Comparison of ENCODE assay signal across 11 cellular contexts in genomic region chr10:91190388-91190870, GRCh38. TPM values are rescaled to one million over a fixed set of nuclear protein-coding genes. Genes with fewer than 3 reads are reported as not detected.
DNase-seq lines count a peak whose midpoint lies in the region; FAIRE-seq and TF ChIP-seq lines count a peak whose summit lies in the region.
"Had no signal": no experiment of that assay in that cellular context is flagged by ENCODE, and none has a peak within 500 bp of the region (broad histone marks: within the 10 kb centered on the region; RNA-seq: fewer than 3 reads in every experiment).

No MANE protein-coding gene starts in this region.

- no peaks in the 10 kb centered on the region for H4K20me1 ChIP-seq in mammary epithelial cell (ENCODE audit: insufficient read depth, low read length)

- no peak overlapping the region for H2AFZ ChIP-seq in ACC112 (ENCODE audit: low read length, unreplicated experiment)
- no peak overlapping the region for H2AFZ ChIP-seq in mammary epithelial cell (ENCODE audit: low read depth, low read length)

- no peak for TF ChIP-seq POLR2A in GM12891 (IDR thresholded peaks at IDR 0.05; ENCODE audit: low read depth, low read length)

- H3K4me2 ChIP-seq in mammary epithelial cell (ENCODE audit: insufficient read depth, low read depth, low read length), result no peak overlapping the region
- H3K4me2 ChIP-seq: smooth muscle cell had no signal

- BruUV-seq in mammary epithelial cell (replicated peaks; lab: Mats Ljungman, UMichigan), result no TSS peak

- peak overlapping the region; percentile 89 for H3K27ac ChIP-seq in ACC112 (ENCODE audit: low read depth, low read length)
- no peak overlapping the region for H3K27ac ChIP-seq in mammary epithelial cell (ENCODE audit: insufficient read depth, low read depth, low read length)

- 100% methylated on average over 1 of the region's 1 CpG for WGBS in mammary epithelial cell (ENCODE audit: low coverage, missing lambda C conversion rate)

- peaks cover 36% of the 10 kb centered on the region for H3K79me2 ChIP-seq in ACC112 (ENCODE audit: control insufficient read depth, insufficient read depth, low read length, unreplicated experiment)
- H3K79me2 ChIP-seq in mammary epithelial cell (ENCODE audit: insufficient read depth, low read length), result peaks cover 2% of the 10 kb centered on the region

- H3K9me3 ChIP-seq in adipocyte (ENCODE audit: control insufficient read depth, low read length) (no peaks in the 10 kb centered on the region), mammary epithelial cell (replicated peaks; ENCODE audit: insufficient read depth, low read length) (no peaks in the 10 kb centered on the region)

- CTCF ChIA-PET in mammary epithelial cell (lab: Charles Lee; ENCODE audit: low non-redundant PET), result no interaction called here

- H3K9ac ChIP-seq in adipocyte (ENCODE audit: low read length) (no peak overlapping the region), mammary epithelial cell (ENCODE audit: insufficient read depth, low read length) (no peak overlapping the region)

- H3K4me1 ChIP-seq in ACC112 (ENCODE audit: control insufficient read depth, insufficient read depth, low read length, unreplicated experiment) (peaks cover 39% of the 10 kb centered on the region), adipocyte (ENCODE audit: control insufficient read depth, insufficient read depth, low read length) (peaks cover 34% of the 10 kb centered on the region), mammary epithelial cell (ENCODE audit: insufficient read depth, low read length) (peaks cover 10% of the 10 kb centered on the region)

- intact Hi-C loops in mammary epithelial cell (cut with micrococcal nuclease), result no loop called here

- H3K27me3 ChIP-seq in ACC112 (ENCODE audit: insufficient read depth, low read length) (no peaks in the 10 kb centered on the region), adipocyte (replicated peaks; ENCODE audit: control insufficient read depth, insufficient read depth, low read length) (no peaks in the 10 kb centered on the region), mammary epithelial cell (ENCODE audit: insufficient read depth, low read length) (no peaks in the 10 kb centered on the region)

- H3K4me3 ChIP-seq in ACC112 (ENCODE audit: low read depth, low read length) (peak overlapping the region; percentile 0; the same call in 1 of the 2 replicates), adipocyte (ENCODE audit: low read length) (no peak overlapping the region), mammary epithelial cell (replicated peaks in 1 of 3; ENCODE audit: insufficient read depth in 1 of 3, low read depth in 2 of 3, low read length in 3 of 3) (no peak overlapping the region)
- H3K4me3 ChIP-seq: smooth muscle cell had no signal

- in situ Hi-C loops in mammary epithelial cell (cut with MboI; ENCODE audit: low sequenced_read_pairs in 2 of 2), result no loop called here

- dilution Hi-C loops in mammary epithelial cell (cut with HindIII; ENCODE audit: low sequenced_read_pairs), result no loop called here

- no peak for DNase-seq in GM12891 (ENCODE audit: insufficient read length, low spot score)
- peak; percentile 71 for DNase-seq in adipocyte (ENCODE audit: low read depth)
- DNase-seq in iris pigment epithelial cell (ENCODE audit: low read depth), result peak; percentile 70
- DNase-seq in NCI-H1092 treated with DMSO at 0.1 percent for 48 hours (lab: John Stamatoyannopoulos, UW), result no peak
- DNase-seq in mammary epithelial cell, result no peak
- DNase-seq in LoVo (ENCODE audit: low spot score), result no peak
- no peak for DNase-seq in GF-D8 (lab: John Stamatoyannopoulos, UW)
- DNase-seq: COR-L47, NCI-H226 had no signal

- peak; percentile 54 for FAIRE-seq in GM12891 (lab: Jason Lieb, UNC)

- H3K36me3 ChIP-seq in ACC112 (ENCODE audit: insufficient read depth, low read length) (no peaks in the 10 kb centered on the region), adipocyte (ENCODE audit: control insufficient read depth, insufficient read depth, low read length, severe bottlenecking) (no peaks in the 10 kb centered on the region), mammary epithelial cell (ENCODE audit: insufficient read depth, low read length) (no peaks in the 10 kb centered on the region)

- TF ChIP-seq CTCF in mammary epithelial cell (conservative IDR thresholded peaks at IDR 0.05 in 1 of 2, IDR thresholded peaks at IDR 0.05 in 1 of 2; ENCODE audit: extremely low read depth in 1 of 2, insufficient read depth in 1 of 2, low read depth in 1 of 2, low read length in 2 of 2), result no peak

TF ChIP-seq in GM12891, 5 proteins besides CTCF, POLR2A, EP300 and RAD21:
- no peak for TF ChIP-seq POU2F2 (IDR thresholded peaks at IDR 0.05; ENCODE audit: low read depth, low read length)
- TF ChIP-seq TAF1 (IDR thresholded peaks at IDR 0.05; ENCODE audit: low read depth, low read length), result no peak
- no peak for TF ChIP-seq POLR2AphosphoS5 (IDR thresholded peaks at IDR 0.05; ENCODE audit: low read depth, low read length)
- TF ChIP-seq PAX5 (IDR thresholded peaks at IDR 0.05; ENCODE audit: insufficient read depth, low read length, severe bottlenecking), result no peak
- no peak for TF ChIP-seq SPI1 (IDR thresholded peaks at IDR 0.05; ENCODE audit: low read depth, low read length)
TF ChIP-seq in GM12891: peak in this region for 0.

RNA-seq across cellular contexts. Expression of gene PCGF5, which starts 30.0 kb away (rescaled TPM):
- polyA plus RNA-seq in GM12891 (2012; ENCODE audit: low read depth, missing spikeins), result 36.7 TPM
- total RNA-seq in mammary epithelial cell, result 10 to 100 TPM; 17.6 to 22.5 TPM
- polyA plus RNA-seq in mammary epithelial cell, result 13.4 TPM
- 35.9 TPM for polyA minus RNA-seq in mammary epithelial cell

Comparison
In these comparisons a context has a peak if more than half of its experiments do, and no peak if none do; other contexts are left out.
1. DNase-seq: peak in adipocyte (single experiment) and iris pigment epithelial cell (single experiment); none in GM12891 (single experiment), NCI-H1092 treated with DMSO at 0.1 percent for 48 hours (single experiment), mammary epithelial cell (single experiment), LoVo (single experiment) and GF-D8 (single experiment).